In genomic region chr1:43317817-43318471, GRCh38 we compare ENCODE assay signal across 12 cellular contexts. TPM values are rescaled to one million over a fixed set of nuclear protein-coding genes. Genes with fewer than 3 reads are reported as not detected.
DNase-seq lines count a peak whose midpoint lies in the region; TF ChIP-seq lines count a peak whose summit lies in the region.
"Had no signal": no experiment of that assay in that cellular context is flagged by ENCODE, and none has a peak within 500 bp of the region (broad histone marks: within the 10 kb centered on the region; RNA-seq: fewer than 3 reads in every experiment).

No MANE protein-coding gene starts in this region.

- no peaks in the 10 kb centered on the region for H3K36me3 ChIP-seq in mammary epithelial cell (ENCODE audit: insufficient read depth, low read length)
- H3K36me3 ChIP-seq: SJCRH30 had no signal

- peak overlapping the region; percentile 46 for H3K27ac Mint-ChIP-seq in MCF 10A (ENCODE audit: low read depth, unreplicated experiment)

- no peak overlapping the region for H3K4me3 ChIP-seq in mammary epithelial cell (replicated peaks in 1 of 3; ENCODE audit: insufficient read depth in 1 of 3, low read depth in 2 of 3, low read length in 3 of 3)
- H3K4me3 ChIP-seq: SJCRH30 had no signal

- no peaks in the 10 kb centered on the region for H4K20me1 ChIP-seq in mammary epithelial cell (ENCODE audit: insufficient read depth, low read length)

- no peaks in the 10 kb centered on the region for H3K9me3 Mint-ChIP-seq in MCF 10A (ENCODE audit: unreplicated experiment)

- H3K27me3 Mint-ChIP-seq in MCF 10A (ENCODE audit: insufficient read depth, unreplicated experiment) = no peaks in the 10 kb centered on the region

- H2AFZ ChIP-seq in mammary epithelial cell (ENCODE audit: low read depth, low read length) = no peak overlapping the region

- no peak overlapping the region for H3K9ac ChIP-seq in mammary epithelial cell (ENCODE audit: insufficient read depth, low read length)

- H3K4me1 Mint-ChIP-seq in MCF 10A (ENCODE audit: insufficient read depth, unreplicated experiment) = no peaks in the 10 kb centered on the region

- H3K79me2 ChIP-seq in mammary epithelial cell (ENCODE audit: insufficient read depth, low read length) = no peaks in the 10 kb centered on the region

- dilution Hi-C loops in mammary epithelial cell (cut with HindIII; ENCODE audit: low sequenced_read_pairs) = no loop called here

- POLR2A ChIA-PET in MCF 10A (lab: Yijun Ruan, JAX) = no interaction called here

- no peak overlapping the region for H3K4me2 ChIP-seq in mammary epithelial cell (ENCODE audit: insufficient read depth, low read depth, low read length)

- no peaks in the 10 kb centered on the region for H3K9me3 ChIP-seq in mammary epithelial cell (replicated peaks; ENCODE audit: insufficient read depth, low read length)
- H3K9me3 ChIP-seq: SJCRH30 had no signal

- WGBS in mammary epithelial cell (ENCODE audit: low coverage, missing lambda C conversion rate) = 82% methylated on average over 13 of the region's 15 CpGs

- in situ Hi-C loops in mammary epithelial cell (cut with MboI; ENCODE audit: low sequenced_read_pairs in 2 of 2) = no loop called here

- DNase-seq in MCF 10A (ENCODE audit: unreplicated experiment) (no peak), mammary epithelial cell (no peak), hippocampal formation (lab: John Stamatoyannopoulos, UW) (peak; percentile 47 to 71), H4 (ENCODE audit: low spot score) (no peak), NCI-H345 treated with DMSO at 0.1 percent for 48 hours (lab: John Stamatoyannopoulos, UW; ENCODE audit: unreplicated experiment) (no peak)
- DNase-seq: dermis blood vessel endothelial cell, DND-41, mesendoderm, NCI-H774, SJCRH30 had no signal

- H3K27ac ChIP-seq in mammary epithelial cell (ENCODE audit: insufficient read depth, low read depth, low read length) (no peak overlapping the region), temporal lobe (ENCODE audit: low read depth, low read length) (peak overlapping the region; percentile 95)
- H3K27ac ChIP-seq: SJCRH30 had no signal

- no peaks in the 10 kb centered on the region for H3K36me3 Mint-ChIP-seq in MCF 10A (ENCODE audit: insufficient read depth, unreplicated experiment)

- H3K27me3 ChIP-seq in mammary epithelial cell (ENCODE audit: insufficient read depth, low read length) = no peaks in the 10 kb centered on the region
- H3K27me3 ChIP-seq: SJCRH30 had no signal

- H3K4me3 Mint-ChIP-seq in MCF 10A (ENCODE audit: unreplicated experiment) = no peak overlapping the region

- no peaks in the 10 kb centered on the region for H3K4me1 ChIP-seq in mammary epithelial cell (ENCODE audit: insufficient read depth, low read length)
- H3K4me1 ChIP-seq: SJCRH30 had no signal

- intact Hi-C loops in MCF 10A (cut with micrococcal nuclease) = no loop called here
- intact Hi-C loops in mammary epithelial cell (cut with micrococcal nuclease) = no loop called here

- TF ChIP-seq CTCF in MCF 10A (IDR thresholded peaks at IDR 0.05; ENCODE audit: unreplicated experiment) = no peak
- no peak for TF ChIP-seq CTCF in mammary epithelial cell (conservative IDR thresholded peaks at IDR 0.05 in 1 of 2, IDR thresholded peaks at IDR 0.05 in 1 of 2; ENCODE audit: extremely low read depth in 1 of 2, insufficient read depth in 1 of 2, low read depth in 1 of 2, low read length in 2 of 2)

- BruUV-seq in MCF 10A (replicated peaks; lab: Mats Ljungman, UMichigan) (no TSS peak), mammary epithelial cell (replicated peaks; lab: Mats Ljungman, UMichigan) (no TSS peak)

- CTCF ChIA-PET in MCF 10A (lab: Yijun Ruan, JAX) = no interaction called here
- CTCF ChIA-PET in mammary epithelial cell (lab: Charles Lee; ENCODE audit: low non-redundant PET) = no interaction called here

RNA-seq across cellular contexts. Expression of gene TIE1, which starts 17.2 kb away (rescaled TPM):
- total RNA-seq in MCF 10A (2022) (not detected in 2 replicates), mammary epithelial cell (not detected), temporal lobe (9.6 TPM)
- not detected for polyA plus RNA-seq in mammary epithelial cell
- polyA minus RNA-seq in mammary epithelial cell = not detected
- 0.04 TPM in 1 of 2 replicates, not detected in the other for total RNA-seq in H4 (2014; rRNA removed; shearing (Covaris generic))

RNA-seq across cellular contexts. Expression of gene MPL, which starts 19.7 kb away (rescaled TPM):
- total RNA-seq in MCF 10A (2022) (not detected in 2 replicates), mammary epithelial cell (under 1 TPM; 0.17 to 0.49 TPM), temporal lobe (not detected)
- 0.07 TPM for polyA plus RNA-seq in mammary epithelial cell
- not detected for polyA minus RNA-seq in mammary epithelial cell
- total RNA-seq in H4 (2014; rRNA removed; shearing (Covaris generic)) = not detected in 2 replicates
- total RNA-seq: dermis blood vessel endothelial cell, glomerular endothelial cell, SJCRH30 had no signal

RNA-seq across cellular contexts. Expression of gene C1orf210, which starts 32.6 kb away (rescaled TPM):
- total RNA-seq in MCF 10A (2022) (0.91 and 1.6 TPM in 2 replicates), mammary epithelial cell (1 to 10 TPM; 7.0 to 7.2 TPM), temporal lobe (not detected)
- polyA plus RNA-seq in mammary epithelial cell = 7.6 TPM
- polyA minus RNA-seq in mammary epithelial cell = 0.93 TPM
- not detected in 2 replicates for total RNA-seq in H4 (2014; rRNA removed; shearing (Covaris generic))
- total RNA-seq: dermis blood vessel endothelial cell, glomerular endothelial cell, SJCRH30 had no signal

RNA-seq across cellular contexts. Expression of gene CDC20, which starts 40.8 kb away (rescaled TPM):
- total RNA-seq in MCF 10A (2022) (123 and 204 TPM in 2 replicates), mammary epithelial cell (100 to 1,000 TPM in 1 of 2 donors, 1 to 10 TPM in 1; 1.7 to 121 TPM), temporal lobe (2.7 TPM)
- polyA plus RNA-seq in mammary epithelial cell = 215 TPM
- 326 TPM for polyA minus RNA-seq in mammary epithelial cell
- 313 and 327 TPM in 2 replicates for total RNA-seq in H4 (2014; rRNA removed; shearing (Covaris generic))

RNA-seq across cellular contexts. Expression of gene TMEM125, which starts 48.2 kb away (rescaled TPM):
- 3.1 and 3.8 TPM in 2 replicates for total RNA-seq in MCF 10A (2022)
- 1 to 10 TPM in 1 of 2 donors, under 1 TPM in 1; 0.67 to 5.1 TPM for total RNA-seq in mammary epithelial cell
- 2.2 TPM for polyA plus RNA-seq in mammary epithelial cell
- 3.3 TPM for polyA minus RNA-seq in mammary epithelial cell
- total RNA-seq in temporal lobe = 0.49 TPM
- not detected in 2 replicates for total RNA-seq in H4 (2014; rRNA removed; shearing (Covaris generic))
- total RNA-seq: dermis blood vessel endothelial cell, glomerular endothelial cell, SJCRH30 had no signal

Comparison
In these comparisons a context has a peak if more than half of its experiments do, and no peak if none do; other contexts are left out.
1. DNase-seq: peak in hippocampal formation (2 of 2); none in MCF 10A (single experiment), mammary epithelial cell (single experiment), H4 (single experiment) and NCI-H345 treated with DMSO at 0.1 percent for 48 hours (single experiment).